In the genomic region with DNA sequence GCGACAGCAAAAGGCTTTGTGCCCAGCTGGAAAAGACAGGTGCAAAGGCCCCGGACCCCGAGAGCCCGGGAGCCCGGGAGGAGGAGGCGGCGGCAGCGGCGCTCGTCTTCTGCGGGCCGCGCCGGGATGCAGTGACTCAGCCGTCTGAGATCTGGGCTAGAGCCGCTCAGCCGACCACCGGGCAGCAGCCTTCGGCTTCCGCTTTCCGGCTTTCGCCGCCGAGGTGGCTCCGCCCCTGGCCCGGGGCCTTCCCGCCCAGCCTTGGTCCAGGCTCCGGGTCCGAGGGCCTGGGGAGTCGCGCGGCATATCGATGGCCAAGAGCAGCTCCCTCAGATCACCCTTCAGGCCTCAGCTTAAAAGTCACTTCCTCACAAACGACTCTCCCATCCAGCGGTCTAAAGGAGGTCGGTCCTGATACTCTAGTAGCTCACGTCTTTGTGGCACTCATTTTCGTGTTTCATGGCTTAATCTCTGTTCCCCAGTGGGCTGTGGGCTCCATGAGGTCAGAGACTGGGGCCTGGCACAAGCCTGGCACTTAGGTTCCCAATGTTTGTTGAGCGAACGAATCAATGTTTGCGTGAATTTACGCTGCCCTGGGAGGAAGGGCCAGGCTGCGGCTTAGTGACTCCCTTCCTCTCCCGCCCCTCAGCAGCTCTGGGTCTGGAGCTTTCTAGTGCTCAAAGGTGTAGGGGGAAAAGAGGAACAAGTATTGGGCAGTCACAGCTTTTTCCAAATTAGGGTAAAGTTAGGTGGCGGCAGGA, we compare ENCODE assay signal across 8 cellular contexts. TPM values are rescaled to one million over a fixed set of nuclear protein-coding genes. Genes with fewer than 3 reads are reported as not detected.
DNase-seq lines count a peak whose midpoint lies in the region; ATAC-seq, FAIRE-seq and TF ChIP-seq lines count a peak whose summit lies in the region.

TSS of gene PHTF1 (minus strand) at position 146 of the 761 bp plus-strand sequence. CDS start 783 bp downstream, outside the sequence.

- peak; percentile 41 for ATAC-seq in HG03060 (IDR thresholded peaks at IDR 0.05; ENCODE audit: low read depth, unreplicated experiment)

- peak within 1 kb of the TSS; percentile 92 for H3K9ac ChIP-seq in mammary epithelial cell (ENCODE audit: insufficient read depth, low read length)

- in situ Hi-C loops in mammary epithelial cell (cut with MboI; ENCODE audit: low sequenced_read_pairs in 2 of 2): no loop called here

- POLR2A ChIA-PET in A673 (lab: Charles Lee; ENCODE audit: low non-redundant PET): no interaction called here

- H2AFZ ChIP-seq in mammary epithelial cell (ENCODE audit: low read depth, low read length): peak within 1 kb of the TSS; percentile 100

- H3K27ac ChIP-seq in A673 (ENCODE audit: low read depth, low read length, poor library complexity, severe bottlenecking): peak within 1 kb of the TSS; percentile 86
- H3K27ac ChIP-seq in VCaP: peak within 1 kb of the TSS; percentile 90
- peak within 1 kb of the TSS; percentile 83 for H3K27ac ChIP-seq in mammary epithelial cell (ENCODE audit: insufficient read depth, low read depth, low read length)
- peak within 1 kb of the TSS; percentile 82 to 99 for H3K27ac ChIP-seq in small intestine (ENCODE audit: low read depth in 1 of 2, low read length in 1 of 2)

- peak; percentile 92 for TF ChIP-seq POLR2A in GM18526 (IDR thresholded peaks at IDR 0.05; ENCODE audit: extremely low read depth, insufficient read length)

- no peak for FAIRE-seq in small intestine (lab: Jason Lieb, UNC)

- H4K20me1 ChIP-seq in mammary epithelial cell (ENCODE audit: insufficient read depth, low read length): no peaks in the 10 kb centered on the region

- 3% methylated on average over 29 of the region's 45 CpGs for WGBS in mammary epithelial cell (ENCODE audit: low coverage, missing lambda C conversion rate)
- WGBS in small intestine, 3 donors: 0 to 2% (median 1%) methylated on average over 33 to 45 of the region's 45 CpGs

- peak within 1 kb of the TSS; percentile 94 for H3K4me2 ChIP-seq in mammary epithelial cell (ENCODE audit: insufficient read depth, low read depth, low read length)

- TF ChIP-seq CTCF in A673 (conservative IDR thresholded peaks at IDR 0.05; ENCODE audit: low read depth, low read length) (no peak), VCaP (conservative IDR thresholded peaks at IDR 0.05) (no peak), mammary epithelial cell (conservative IDR thresholded peaks at IDR 0.05 in 1 of 2, IDR thresholded peaks at IDR 0.05 in 1 of 2; ENCODE audit: extremely low read depth in 1 of 2, insufficient read depth in 1 of 2, low read depth in 1 of 2, low read length in 2 of 2) (no peak)

- BruUV-seq in A673 (replicated peaks; lab: Mats Ljungman, UMichigan) (TSS peak; percentile 77), mammary epithelial cell (replicated peaks; lab: Mats Ljungman, UMichigan) (TSS peak; percentile 39)

- intact Hi-C loops in A673 (cut with micrococcal nuclease; ENCODE audit: unreplicated experiment) (loop anchor here (5.0 kb wide), 1 partner anchor 53 kb away; the partner anchor contains the start of gene RSBN1), mammary epithelial cell (cut with micrococcal nuclease) (loop anchor here (2.0 to 10.0 kb wide), 4 partner anchors 53 to 617 kb away; partner anchors contain the start of genes DCLRE1B and RSBN1)

- dilution Hi-C loops in mammary epithelial cell (cut with HindIII; ENCODE audit: low sequenced_read_pairs): no loop called here

- H3K27me3 ChIP-seq in A673 (replicated peaks; ENCODE audit: insufficient read depth, low read depth, low read length, poor library complexity) (no peaks in the 10 kb centered on the region), mammary epithelial cell (ENCODE audit: insufficient read depth, low read length) (no peaks in the 10 kb centered on the region), small intestine (ENCODE audit: control insufficient read depth in 2 of 2, insufficient read depth in 2 of 2, low read length in 2 of 2) (no peaks in the 10 kb centered on the region)

- H3K36me3 ChIP-seq in A673 (ENCODE audit: insufficient read depth, low read length, poor library complexity, severe bottlenecking): no peaks in the 10 kb centered on the region
- H3K36me3 ChIP-seq in mammary epithelial cell (ENCODE audit: insufficient read depth, low read length): no peaks in the 10 kb centered on the region
- no peaks in the 10 kb centered on the region for H3K36me3 ChIP-seq in small intestine (ENCODE audit: control insufficient read depth in 2 of 2, insufficient read depth in 2 of 2, low read length in 2 of 2)

- peaks cover 16% of the 10 kb centered on the region for H3K79me2 ChIP-seq in mammary epithelial cell (ENCODE audit: insufficient read depth, low read length)

- no peaks in the 10 kb centered on the region for H3K9me3 ChIP-seq in A673 (ENCODE audit: low read depth, low read length, poor library complexity, severe bottlenecking)
- no peaks in the 10 kb centered on the region for H3K9me3 ChIP-seq in mammary epithelial cell (replicated peaks; ENCODE audit: insufficient read depth, low read length)
- no peaks in the 10 kb centered on the region for H3K9me3 ChIP-seq in small intestine (ENCODE audit: control insufficient read depth, low read depth)

- peaks cover 23% of the 10 kb centered on the region for H3K4me1 ChIP-seq in A673 (ENCODE audit: insufficient read depth, low read length, poor library complexity, severe bottlenecking)
- peaks cover 8% of the 10 kb centered on the region for H3K4me1 ChIP-seq in mammary epithelial cell (ENCODE audit: insufficient read depth, low read length)
- H3K4me1 ChIP-seq in small intestine (ENCODE audit: control insufficient read depth in 2 of 2, insufficient read depth in 1 of 2, low read depth in 1 of 2, low read length in 1 of 2): peaks cover 0 to 2% of the 10 kb centered on the region in 2 donors

- peak within 1 kb of the TSS; percentile 93 for H3K4me3 ChIP-seq in A673 (ENCODE audit: low read depth, low read length, poor library complexity, severe bottlenecking)
- peak within 1 kb of the TSS; percentile 78 to 96 (median 90) for H3K4me3 ChIP-seq in mammary epithelial cell (replicated peaks in 1 of 3; ENCODE audit: insufficient read depth in 1 of 3, low read depth in 2 of 3, low read length in 3 of 3)
- H3K4me3 ChIP-seq in small intestine (ENCODE audit: low read depth in 1 of 2, low read length in 2 of 2): peak within 1 kb of the TSS; percentile 89 to 96

- CTCF ChIA-PET in A673 (lab: Charles Lee) (interaction anchor here (0.6 to 0.7 kb wide), 3 partner anchors 173 to 691 kb away, joined by 3 to 11 read pairs (median 4); no protein-coding TSS in a partner anchor), mammary epithelial cell (lab: Charles Lee; ENCODE audit: low non-redundant PET) (no interaction called here)

- DNase-seq in A673 (ENCODE audit: low spot score): peak; percentile 64
- peak; percentile 70 for DNase-seq in NCI-H2107 treated with DMSO at 0.1 percent for 48 hours (lab: John Stamatoyannopoulos, UW; ENCODE audit: unreplicated experiment)
- peak; percentile 72 for DNase-seq in mammary epithelial cell
- DNase-seq in iPS-NIHi7 (ENCODE audit: extremely low spot score): peak; percentile 88
- DNase-seq in small intestine: peak; percentile 55

RNA-seq across cellular contexts. Expression of gene PHTF1, which starts in this region (rescaled TPM):
- total RNA-seq in A673 (2021) (57.2 and 59.2 TPM in 2 replicates), mammary epithelial cell (10 to 100 TPM; 16.6 to 21.0 TPM)
- polyA plus RNA-seq in mammary epithelial cell (8.0 TPM), small intestine (1 to 10 TPM in 2 of 3 donors, under 1 TPM in 1; 0.67 to 5.0 (median 2.7) TPM)
- 12.2 TPM for polyA minus RNA-seq in mammary epithelial cell

Comparison
In these comparisons a context has a peak if more than half of its experiments do, and no peak if none do; other contexts are left out.
1. Peak in every context shown above with its lines: DNase-seq, ATAC-seq, H3K4me3 ChIP-seq and H3K27ac ChIP-seq.